Comparison of ENCODE assay signal across 1 cellular context in the genomic region with DNA sequence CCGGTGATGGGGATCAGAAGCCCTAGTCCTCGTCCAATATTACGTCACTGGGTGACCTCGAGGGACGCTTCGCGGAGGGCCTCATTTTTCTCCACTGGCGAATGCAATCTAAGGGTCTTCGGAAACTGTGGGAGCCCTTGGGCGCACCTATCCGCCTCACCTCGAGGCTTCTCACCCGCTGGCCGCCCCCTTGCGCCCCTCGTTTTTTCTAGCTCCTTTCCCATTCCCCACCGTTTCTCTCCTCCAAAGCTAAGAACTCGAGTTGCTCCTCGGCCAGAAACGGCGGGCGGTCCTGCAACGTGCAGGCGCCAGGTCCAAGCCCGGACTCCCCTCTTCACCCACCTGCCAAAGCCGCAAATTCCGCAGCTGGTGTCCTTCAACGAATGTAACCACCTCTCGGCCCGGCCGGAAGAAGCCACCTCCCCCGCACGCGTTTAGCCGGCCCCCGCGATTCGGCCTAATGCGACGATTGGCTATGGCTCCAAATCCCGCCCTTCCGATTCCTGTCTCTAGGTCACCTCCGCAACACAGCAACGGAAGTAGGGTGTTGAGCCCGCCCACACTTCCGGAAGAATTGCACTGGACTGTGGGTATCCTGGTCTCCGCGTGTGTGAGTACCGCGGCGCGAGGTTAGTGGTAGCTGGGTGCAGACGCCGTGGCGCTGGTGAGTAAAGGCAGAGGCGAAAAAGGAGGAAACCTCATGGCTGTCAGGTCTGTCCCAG.
A peak's percentile ranks its signal among the peaks of the same experiment; 100 is the strongest.
TF ChIP-seq lines count a peak whose summit lies in the region.

A gene with protein sequence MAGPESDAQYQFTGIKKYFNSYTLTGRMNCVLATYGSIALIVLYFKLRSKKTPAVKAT (minus strand): TSS at position 409 of the 722 bp plus-strand sequence. CDS start 4,018 bp downstream, outside the sequence.
A gene with protein sequence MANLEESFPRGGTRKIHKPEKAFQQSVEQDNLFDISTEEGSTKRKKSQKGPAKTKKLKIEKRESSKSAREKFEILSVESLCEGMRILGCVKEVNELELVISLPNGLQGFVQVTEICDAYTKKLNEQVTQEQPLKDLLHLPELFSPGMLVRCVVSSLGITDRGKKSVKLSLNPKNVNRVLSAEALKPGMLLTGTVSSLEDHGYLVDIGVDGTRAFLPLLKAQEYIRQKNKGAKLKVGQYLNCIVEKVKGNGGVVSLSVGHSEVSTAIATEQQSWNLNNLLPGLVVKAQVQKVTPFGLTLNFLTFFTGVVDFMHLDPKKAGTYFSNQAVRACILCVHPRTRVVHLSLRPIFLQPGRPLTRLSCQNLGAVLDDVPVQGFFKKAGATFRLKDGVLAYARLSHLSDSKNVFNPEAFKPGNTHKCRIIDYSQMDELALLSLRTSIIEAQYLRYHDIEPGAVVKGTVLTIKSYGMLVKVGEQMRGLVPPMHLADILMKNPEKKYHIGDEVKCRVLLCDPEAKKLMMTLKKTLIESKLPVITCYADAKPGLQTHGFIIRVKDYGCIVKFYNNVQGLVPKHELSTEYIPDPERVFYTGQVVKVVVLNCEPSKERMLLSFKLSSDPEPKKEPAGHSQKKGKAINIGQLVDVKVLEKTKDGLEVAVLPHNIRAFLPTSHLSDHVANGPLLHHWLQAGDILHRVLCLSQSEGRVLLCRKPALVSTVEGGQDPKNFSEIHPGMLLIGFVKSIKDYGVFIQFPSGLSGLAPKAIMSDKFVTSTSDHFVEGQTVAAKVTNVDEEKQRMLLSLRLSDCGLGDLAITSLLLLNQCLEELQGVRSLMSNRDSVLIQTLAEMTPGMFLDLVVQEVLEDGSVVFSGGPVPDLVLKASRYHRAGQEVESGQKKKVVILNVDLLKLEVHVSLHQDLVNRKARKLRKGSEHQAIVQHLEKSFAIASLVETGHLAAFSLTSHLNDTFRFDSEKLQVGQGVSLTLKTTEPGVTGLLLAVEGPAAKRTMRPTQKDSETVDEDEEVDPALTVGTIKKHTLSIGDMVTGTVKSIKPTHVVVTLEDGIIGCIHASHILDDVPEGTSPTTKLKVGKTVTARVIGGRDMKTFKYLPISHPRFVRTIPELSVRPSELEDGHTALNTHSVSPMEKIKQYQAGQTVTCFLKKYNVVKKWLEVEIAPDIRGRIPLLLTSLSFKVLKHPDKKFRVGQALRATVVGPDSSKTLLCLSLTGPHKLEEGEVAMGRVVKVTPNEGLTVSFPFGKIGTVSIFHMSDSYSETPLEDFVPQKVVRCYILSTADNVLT (N-terminal part only) (plus strand): TSS at position 560 of the 722 bp plus-strand sequence. CDS start 1,801 bp downstream, outside the sequence.

TF ChIP-seq in HepG2, 621 proteins besides CTCF, POLR2A, EP300 and RAD21 (continued from another document and continues in another):
- TF ChIP-seq RNF2 (conservative IDR thresholded peaks at IDR 0.05; ENCODE audit: low read depth) (no peak; the same call in 1 of the 2 replicates), TGIF2 (CRISPR knock-in tag; IDR thresholded peaks at IDR 0.05) (peak; percentile 96), GABPB1 (CRISPR knock-in tag; IDR thresholded peaks at IDR 0.05) (peak; percentile 99), ZSCAN29 (CRISPR knock-in tag; conservative IDR thresholded peaks at IDR 0.05) (no peak), MBNL3 (CRISPR knock-in tag; conservative IDR thresholded peaks at IDR 0.05) (no peak), ZNF724P (CRISPR knock-in tag; IDR thresholded peaks at IDR 0.05; ENCODE audit: borderline replicate concordance) (peak; percentile 50), ZBTB8A (CRISPR knock-in tag; IDR thresholded peaks at IDR 0.05; ENCODE audit: borderline replicate concordance, low read depth) (no peak), REL (CRISPR knock-in tag; conservative IDR thresholded peaks at IDR 0.05) (peak; percentile 72; the same call in 1 of the 2 replicates), THAP11 (CRISPR knock-in tag; IDR thresholded peaks at IDR 0.05) (peak; percentile 94), ISL2 (CRISPR knock-in tag; IDR thresholded peaks at IDR 0.05) (peak; percentile 51), ZNF333 (CRISPR knock-in tag; IDR thresholded peaks at IDR 0.05; ENCODE audit: borderline replicate concordance) (no peak), HOXA7 (CRISPR knock-in tag; IDR thresholded peaks at IDR 0.05) (no peak), ZNF660 (CRISPR knock-in tag; IDR thresholded peaks at IDR 0.05; ENCODE audit: borderline replicate concordance, low read depth) (no peak), MATR3 (CRISPR knock-in tag; IDR thresholded peaks at IDR 0.05) (no peak), FOXA1 (IDR thresholded peaks at IDR 0.05) (no peak), FOXA1 (CRISPR knock-in tag; IDR thresholded peaks at IDR 0.05) (no peak), ZNF569 (CRISPR knock-in tag; IDR thresholded peaks at IDR 0.05; ENCODE audit: borderline replicate concordance) (no peak), BRD4 (CRISPR knock-in tag; IDR thresholded peaks at IDR 0.05) (peak; percentile 77; the same call in 1 of the 2 replicates), ZNF772 (CRISPR knock-in tag; IDR thresholded peaks at IDR 0.05) (peak; percentile 80), FOXC1 (CRISPR knock-in tag; IDR thresholded peaks at IDR 0.05; ENCODE audit: borderline replicate concordance) (peak; percentile 80; the same call in 1 of the 2 replicates), MED1 (CRISPR knock-in tag; IDR thresholded peaks at IDR 0.05) (peak; percentile 74), ZEB1 (IDR thresholded peaks at IDR 0.05; ENCODE audit: insufficient replicate concordance, low read depth) (peak; percentile 40), ZNF331 (CRISPR knock-in tag; IDR thresholded peaks at IDR 0.05) (peak; percentile 55; the same call in 1 of the 2 replicates), SAP130 (CRISPR knock-in tag; IDR thresholded peaks at IDR 0.05; ENCODE audit: low read depth) (peak; percentile 99), ZNF839 (CRISPR knock-in tag; IDR thresholded peaks at IDR 0.05; ENCODE audit: borderline replicate concordance) (0 out of 2 replicates have a peak, but pooled peaks have one; percentile 28), GPN1 (CRISPR knock-in tag; IDR thresholded peaks at IDR 0.05; ENCODE audit: borderline replicate concordance) (no peak), ZNF326 (CRISPR knock-in tag; IDR thresholded peaks at IDR 0.05; ENCODE audit: borderline replicate concordance) (no peak), ZNF205 (CRISPR knock-in tag; IDR thresholded peaks at IDR 0.05) (0 out of 2 replicates have a peak, but pooled peaks have one; percentile 30), MEF2D (CRISPR knock-in tag; IDR thresholded peaks at IDR 0.05) (peak; percentile 90; the same call in 1 of the 2 replicates), ZNF605 (CRISPR knock-in tag; IDR thresholded peaks at IDR 0.05) (peak; percentile 94), CEBPG (CRISPR knock-in tag; IDR thresholded peaks at IDR 0.05) (no peak; the same call in 1 of the 2 replicates), GTF3A (CRISPR knock-in tag; conservative IDR thresholded peaks at IDR 0.05) (no peak), ZNF432 (CRISPR knock-in tag; IDR thresholded peaks at IDR 0.05; ENCODE audit: borderline replicate concordance) (no peak), GZF1 (CRISPR knock-in tag; IDR thresholded peaks at IDR 0.05) (peak; percentile 68; the same call in 1 of the 2 replicates), ZNF335 (CRISPR knock-in tag; IDR thresholded peaks at IDR 0.05) (0 out of 2 replicates have a peak, but pooled peaks have one; percentile 55), ZC3H13 (CRISPR knock-in tag; IDR thresholded peaks at IDR 0.05) (peak; percentile 58; the same call in 1 of the 2 replicates), YEATS4 (CRISPR knock-in tag; IDR thresholded peaks at IDR 0.05; ENCODE audit: borderline replicate concordance) (peak; percentile 94), RXRA (CRISPR knock-in tag; IDR thresholded peaks at IDR 0.05) (peak; percentile 73), GFI1 (CRISPR knock-in tag; IDR thresholded peaks at IDR 0.05; ENCODE audit: borderline replicate concordance) (no peak; the same call in none of the 2 replicates), HOXA5 (CRISPR knock-in tag; IDR thresholded peaks at IDR 0.05) (peak; percentile 68), HIVEP1 (CRISPR knock-in tag; IDR thresholded peaks at IDR 0.05) (peak; percentile 60; the same call in 1 of the 2 replicates)
- TF ChIP-seq, protein P1, sequence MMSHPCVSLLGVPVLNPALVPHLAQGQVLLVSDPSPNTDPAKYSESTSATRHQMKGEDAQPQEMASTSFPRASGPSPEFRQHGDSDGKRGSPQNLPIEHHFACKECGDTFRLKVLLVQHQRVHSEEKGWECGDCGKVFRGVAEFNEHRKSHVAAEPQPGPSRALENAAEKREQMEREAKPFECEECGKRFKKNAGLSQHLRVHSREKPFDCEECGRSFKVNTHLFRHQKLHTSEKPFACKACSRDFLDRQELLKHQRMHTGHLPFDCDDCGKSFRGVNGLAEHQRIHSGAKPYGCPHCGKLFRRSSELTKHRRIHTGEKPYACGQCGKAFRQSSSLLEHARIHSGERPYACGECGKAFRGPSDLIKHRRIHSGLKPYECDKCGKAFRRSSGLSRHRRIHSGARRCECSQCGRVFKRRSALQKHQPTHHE (CRISPR knock-in tag; IDR thresholded peaks at IDR 0.05; ENCODE audit: borderline replicate concordance): peak; percentile 43; the same call in 1 of the 2 replicates
- TF ChIP-seq, protein P2, sequence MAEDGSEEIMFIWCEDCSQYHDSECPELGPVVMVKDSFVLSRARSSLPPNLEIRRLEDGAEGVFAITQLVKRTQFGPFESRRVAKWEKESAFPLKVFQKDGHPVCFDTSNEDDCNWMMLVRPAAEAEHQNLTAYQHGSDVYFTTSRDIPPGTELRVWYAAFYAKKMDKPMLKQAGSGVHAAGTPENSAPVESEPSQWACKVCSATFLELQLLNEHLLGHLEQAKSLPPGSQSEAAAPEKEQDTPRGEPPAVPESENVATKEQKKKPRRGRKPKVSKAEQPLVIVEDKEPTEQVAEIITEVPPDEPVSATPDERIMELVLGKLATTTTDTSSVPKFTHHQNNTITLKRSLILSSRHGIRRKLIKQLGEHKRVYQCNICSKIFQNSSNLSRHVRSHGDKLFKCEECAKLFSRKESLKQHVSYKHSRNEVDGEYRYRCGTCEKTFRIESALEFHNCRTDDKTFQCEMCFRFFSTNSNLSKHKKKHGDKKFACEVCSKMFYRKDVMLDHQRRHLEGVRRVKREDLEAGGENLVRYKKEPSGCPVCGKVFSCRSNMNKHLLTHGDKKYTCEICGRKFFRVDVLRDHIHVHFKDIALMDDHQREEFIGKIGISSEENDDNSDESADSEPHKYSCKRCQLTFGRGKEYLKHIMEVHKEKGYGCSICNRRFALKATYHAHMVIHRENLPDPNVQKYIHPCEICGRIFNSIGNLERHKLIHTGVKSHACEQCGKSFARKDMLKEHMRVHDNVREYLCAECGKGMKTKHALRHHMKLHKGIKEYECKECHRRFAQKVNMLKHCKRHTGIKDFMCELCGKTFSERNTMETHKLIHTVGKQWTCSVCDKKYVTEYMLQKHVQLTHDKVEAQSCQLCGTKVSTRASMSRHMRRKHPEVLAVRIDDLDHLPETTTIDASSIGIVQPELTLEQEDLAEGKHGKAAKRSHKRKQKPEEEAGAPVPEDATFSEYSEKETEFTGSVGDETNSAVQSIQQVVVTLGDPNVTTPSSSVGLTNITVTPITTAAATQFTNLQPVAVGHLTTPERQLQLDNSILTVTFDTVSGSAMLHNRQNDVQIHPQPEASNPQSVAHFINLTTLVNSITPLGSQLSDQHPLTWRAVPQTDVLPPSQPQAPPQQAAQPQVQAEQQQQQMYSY (CRISPR knock-in tag; IDR thresholded peaks at IDR 0.05): no peak
- TF ChIP-seq, protein P3, sequence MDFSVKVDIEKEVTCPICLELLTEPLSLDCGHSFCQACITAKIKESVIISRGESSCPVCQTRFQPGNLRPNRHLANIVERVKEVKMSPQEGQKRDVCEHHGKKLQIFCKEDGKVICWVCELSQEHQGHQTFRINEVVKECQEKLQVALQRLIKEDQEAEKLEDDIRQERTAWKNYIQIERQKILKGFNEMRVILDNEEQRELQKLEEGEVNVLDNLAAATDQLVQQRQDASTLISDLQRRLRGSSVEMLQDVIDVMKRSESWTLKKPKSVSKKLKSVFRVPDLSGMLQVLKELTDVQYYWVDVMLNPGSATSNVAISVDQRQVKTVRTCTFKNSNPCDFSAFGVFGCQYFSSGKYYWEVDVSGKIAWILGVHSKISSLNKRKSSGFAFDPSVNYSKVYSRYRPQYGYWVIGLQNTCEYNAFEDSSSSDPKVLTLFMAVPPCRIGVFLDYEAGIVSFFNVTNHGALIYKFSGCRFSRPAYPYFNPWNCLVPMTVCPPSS (IDR thresholded peaks at IDR 0.05): no peak
- TF ChIP-seq, protein P4, sequence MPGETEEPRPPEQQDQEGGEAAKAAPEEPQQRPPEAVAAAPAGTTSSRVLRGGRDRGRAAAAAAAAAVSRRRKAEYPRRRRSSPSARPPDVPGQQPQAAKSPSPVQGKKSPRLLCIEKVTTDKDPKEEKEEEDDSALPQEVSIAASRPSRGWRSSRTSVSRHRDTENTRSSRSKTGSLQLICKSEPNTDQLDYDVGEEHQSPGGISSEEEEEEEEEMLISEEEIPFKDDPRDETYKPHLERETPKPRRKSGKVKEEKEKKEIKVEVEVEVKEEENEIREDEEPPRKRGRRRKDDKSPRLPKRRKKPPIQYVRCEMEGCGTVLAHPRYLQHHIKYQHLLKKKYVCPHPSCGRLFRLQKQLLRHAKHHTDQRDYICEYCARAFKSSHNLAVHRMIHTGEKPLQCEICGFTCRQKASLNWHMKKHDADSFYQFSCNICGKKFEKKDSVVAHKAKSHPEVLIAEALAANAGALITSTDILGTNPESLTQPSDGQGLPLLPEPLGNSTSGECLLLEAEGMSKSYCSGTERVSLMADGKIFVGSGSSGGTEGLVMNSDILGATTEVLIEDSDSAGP (CRISPR knock-in tag; IDR thresholded peaks at IDR 0.05; ENCODE audit: borderline replicate concordance): peak; percentile 86
- TF ChIP-seq, protein P5, sequence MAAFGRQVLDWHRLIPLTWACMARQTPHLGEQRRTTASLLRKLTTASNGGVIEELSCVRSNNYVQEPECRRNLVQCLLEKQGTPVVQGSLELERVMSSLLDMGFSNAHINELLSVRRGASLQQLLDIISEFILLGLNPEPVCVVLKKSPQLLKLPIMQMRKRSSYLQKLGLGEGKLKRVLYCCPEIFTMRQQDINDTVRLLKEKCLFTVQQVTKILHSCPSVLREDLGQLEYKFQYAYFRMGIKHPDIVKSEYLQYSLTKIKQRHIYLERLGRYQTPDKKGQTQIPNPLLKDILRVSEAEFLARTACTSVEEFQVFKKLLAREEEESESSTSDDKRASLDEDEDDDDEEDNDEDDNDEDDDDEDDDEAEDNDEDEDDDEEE (CRISPR knock-in tag; IDR thresholded peaks at IDR 0.05): no peak; the same call in 1 of the 2 replicates
- TF ChIP-seq, protein P6, sequence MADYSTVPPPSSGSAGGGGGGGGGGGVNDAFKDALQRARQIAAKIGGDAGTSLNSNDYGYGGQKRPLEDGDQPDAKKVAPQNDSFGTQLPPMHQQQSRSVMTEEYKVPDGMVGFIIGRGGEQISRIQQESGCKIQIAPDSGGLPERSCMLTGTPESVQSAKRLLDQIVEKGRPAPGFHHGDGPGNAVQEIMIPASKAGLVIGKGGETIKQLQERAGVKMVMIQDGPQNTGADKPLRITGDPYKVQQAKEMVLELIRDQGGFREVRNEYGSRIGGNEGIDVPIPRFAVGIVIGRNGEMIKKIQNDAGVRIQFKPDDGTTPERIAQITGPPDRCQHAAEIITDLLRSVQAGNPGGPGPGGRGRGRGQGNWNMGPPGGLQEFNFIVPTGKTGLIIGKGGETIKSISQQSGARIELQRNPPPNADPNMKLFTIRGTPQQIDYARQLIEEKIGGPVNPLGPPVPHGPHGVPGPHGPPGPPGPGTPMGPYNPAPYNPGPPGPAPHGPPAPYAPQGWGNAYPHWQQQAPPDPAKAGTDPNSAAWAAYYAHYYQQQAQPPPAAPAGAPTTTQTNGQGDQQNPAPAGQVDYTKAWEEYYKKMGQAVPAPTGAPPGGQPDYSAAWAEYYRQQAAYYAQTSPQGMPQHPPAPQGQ (CRISPR knock-in tag; IDR thresholded peaks at IDR 0.05; ENCODE audit: borderline replicate concordance): no peak
- TF ChIP-seq, protein P7, sequence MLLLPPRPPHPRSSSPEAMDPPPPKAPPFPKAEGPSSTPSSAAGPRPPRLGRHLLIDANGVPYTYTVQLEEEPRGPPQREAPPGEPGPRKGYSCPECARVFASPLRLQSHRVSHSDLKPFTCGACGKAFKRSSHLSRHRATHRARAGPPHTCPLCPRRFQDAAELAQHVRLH (CRISPR knock-in tag; IDR thresholded peaks at IDR 0.05; ENCODE audit: borderline replicate concordance, low read depth): peak; percentile 83; the same call in 1 of the 2 replicates
